In genomic region chr14:30656190-30656632, GRCh38 we compare ENCODE assay signal across 8 cellular contexts. TPM values are rescaled to one million over a fixed set of nuclear protein-coding genes. Genes with fewer than 3 reads are reported as not detected.
DNase-seq lines count a peak whose midpoint lies in the region; ATAC-seq and TF ChIP-seq lines count a peak whose summit lies in the region.

No MANE protein-coding gene starts in this region.

- WGBS in aorta, 2 donors: 59 to 63% methylated on average over 8 of the region's 8 CpGs

- peak; percentile 69 for TF ChIP-seq CTCF in lower lobe of right lung (IDR thresholded peaks at IDR 0.05)

- H3K4me3 ChIP-seq in HAP-1 (no peak overlapping the region), lower lobe of right lung (no peak overlapping the region), aorta (ENCODE audit: low read length in 2 of 2) (no peak overlapping the region)

- H3K27ac ChIP-seq in lower lobe of right lung: no peak overlapping the region
- H3K27ac ChIP-seq in aorta (ENCODE audit: low read depth in 1 of 2, low read length in 2 of 2): no peak overlapping the region

- no peaks in the 10 kb centered on the region for H3K9me3 ChIP-seq in HAP-1
- no peaks in the 10 kb centered on the region for H3K9me3 ChIP-seq in lower lobe of right lung
- H3K9me3 ChIP-seq in aorta (ENCODE audit: control insufficient read depth, low read length): no peaks in the 10 kb centered on the region

- H3K4me1 ChIP-seq in HAP-1: no peaks in the 10 kb centered on the region
- no peaks in the 10 kb centered on the region for H3K4me1 ChIP-seq in lower lobe of right lung
- H3K4me1 ChIP-seq in aorta (ENCODE audit: control insufficient read depth in 1 of 2, insufficient read depth in 2 of 2, low read length in 2 of 2): no peaks in the 10 kb centered on the region

- DNase-seq in COR-L47 (lab: John Stamatoyannopoulos, UW): peak; percentile 17
- DNase-seq in HAP-1 (ENCODE audit: low spot score in 2 of 2): peak; percentile 52 to 61
- peak; percentile 18 for DNase-seq in dedifferentiated amniotic fluid mesenchymal stem cell (ENCODE audit: extremely low spot score)
- no peak for DNase-seq in lower lobe of right lung
- no peak for DNase-seq in aorta

- intact Hi-C loops in lower lobe of right lung (cut with DNase I): no loop called here
- intact Hi-C loops in aorta (cut with DNase I): no loop called here

- in situ Hi-C loops in HAP-1 (cut with MboI; ENCODE audit: low sequenced_read_pairs): loop anchor here (10.0 kb wide), 1 partner anchor 249 kb away; no protein-coding TSS in a partner anchor

- no peaks in the 10 kb centered on the region for H3K27me3 ChIP-seq in HAP-1 (ENCODE audit: low read depth)
- H3K27me3 ChIP-seq in lower lobe of right lung (ENCODE audit: low read depth): no peaks in the 10 kb centered on the region
- no peaks in the 10 kb centered on the region for H3K27me3 ChIP-seq in aorta (ENCODE audit: control insufficient read depth in 1 of 2, insufficient read depth in 2 of 2, low read length in 1 of 2)

- peaks cover 33% of the 10 kb centered on the region for H3K36me3 ChIP-seq in HAP-1 (replicated peaks)
- H3K36me3 ChIP-seq in lower lobe of right lung: peaks cover 76% of the 10 kb centered on the region
- peaks cover 2 to 13% of the 10 kb centered on the region in 2 donors for H3K36me3 ChIP-seq in aorta (ENCODE audit: control insufficient read depth in 1 of 2, insufficient read depth in 2 of 2, low read length in 1 of 2)

- peak; percentile 72 for ATAC-seq in SK-N-SH treated with all-trans-retinoic acid at 6 μM for 48 hours
- ATAC-seq in lower lobe of right lung: peak; percentile 78 to 87
- ATAC-seq in aorta (ENCODE audit: low FRiP score): peak; percentile 54
- no peak for ATAC-seq in HG03469 (IDR thresholded peaks at IDR 0.05; ENCODE audit: unreplicated experiment)
- no peak for ATAC-seq in GM21717 (IDR thresholded peaks at IDR 0.05; ENCODE audit: unreplicated experiment)

TF ChIP-seq in SK-N-SH treated with all-trans-retinoic acid at 6 μM for 48 hours, 23 proteins besides CTCF, POLR2A, EP300 and RAD21:
- TF ChIP-seq ZFP30 (CRISPR knock-in tag; IDR thresholded peaks at IDR 0.05): no peak
- TF ChIP-seq CSRNP3 (CRISPR knock-in tag; IDR thresholded peaks at IDR 0.05): no peak
- TF ChIP-seq POU6F1 (CRISPR knock-in tag; IDR thresholded peaks at IDR 0.05; ENCODE audit: borderline replicate concordance, low read depth): no peak
- no peak for TF ChIP-seq ZC3H10 (CRISPR knock-in tag; IDR thresholded peaks at IDR 0.05)
- TF ChIP-seq ZFP3 (CRISPR knock-in tag; IDR thresholded peaks at IDR 0.05): no peak
- no peak for TF ChIP-seq ZNF70 (CRISPR knock-in tag; IDR thresholded peaks at IDR 0.05)
- no peak for TF ChIP-seq SNAI2 (CRISPR knock-in tag; IDR thresholded peaks at IDR 0.05)
- no peak for TF ChIP-seq GLIS3 (CRISPR knock-in tag; IDR thresholded peaks at IDR 0.05)
- no peak for TF ChIP-seq PPARA (CRISPR knock-in tag; IDR thresholded peaks at IDR 0.05; ENCODE audit: borderline replicate concordance)
- no peak for TF ChIP-seq TSHZ2 (CRISPR knock-in tag; IDR thresholded peaks at IDR 0.05)
- TF ChIP-seq TCF4 (CRISPR knock-in tag; IDR thresholded peaks at IDR 0.05; ENCODE audit: borderline replicate concordance): no peak
- TF ChIP-seq CREB5 (CRISPR knock-in tag; IDR thresholded peaks at IDR 0.05; ENCODE audit: low read depth): no peak
- no peak for TF ChIP-seq ZNF565 (CRISPR knock-in tag; conservative IDR thresholded peaks at IDR 0.05; ENCODE audit: low read depth)
- no peak for TF ChIP-seq CSDC2 (CRISPR knock-in tag; IDR thresholded peaks at IDR 0.05)
- TF ChIP-seq OSR1 (CRISPR knock-in tag; IDR thresholded peaks at IDR 0.05): no peak
- no peak for TF ChIP-seq TOX (CRISPR knock-in tag; IDR thresholded peaks at IDR 0.05; ENCODE audit: borderline replicate concordance)
- no peak for TF ChIP-seq ARNTL (CRISPR knock-in tag; IDR thresholded peaks at IDR 0.05; ENCODE audit: borderline replicate concordance, low read depth)
- TF ChIP-seq PATZ1 (CRISPR knock-in tag; IDR thresholded peaks at IDR 0.05; ENCODE audit: borderline replicate concordance): no peak
- no peak for TF ChIP-seq RARB (CRISPR knock-in tag; IDR thresholded peaks at IDR 0.05)

RNA-seq across cellular contexts. Expression of gene SCFD1, which starts 34.1 kb away (rescaled TPM):
- total RNA-seq in lower lobe of right lung: 73.8 TPM
- total RNA-seq in aorta: 10 to 100 TPM; 76.6 to 97.3 TPM
- polyA plus RNA-seq in aorta: 10 to 100 TPM; 45.6 to 56.5 TPM

Comparison
In these comparisons a context has a peak if more than half of its experiments do, and no peak if none do; other contexts are left out.
1. DNase-seq: peak in COR-L47 (single experiment), HAP-1 (2 of 2) and dedifferentiated amniotic fluid mesenchymal stem cell (single experiment); none in lower lobe of right lung (single experiment) and aorta (0 of 2).
2. ATAC-seq: peak in SK-N-SH treated with all-trans-retinoic acid at 6 μM for 48 hours (single experiment), lower lobe of right lung (2 of 2) and aorta (single experiment); none in HG03469 (single experiment) and GM21717 (single experiment).